ENCODE assay signal across 29 cellular contexts in genomic region chr5:109826-110225, GRCh38. TPM values are rescaled to one million over a fixed set of nuclear protein-coding genes. Genes with fewer than 3 reads are reported as not detected.
"Had no signal": no experiment of that assay in that cellular context is flagged by ENCODE, and none has a peak within 500 bp of the region (broad histone marks: within the 10 kb centered on the region; RNA-seq: fewer than 3 reads in every experiment).

No MANE protein-coding gene starts in this region.

- H3K27me3 ChIP-seq: adrenal gland, foreskin keratinocyte, neutrophil, upper lobe of left lung had no signal

- H3K27me3 Mint-ChIP-seq: activated CD4-positive, alpha-beta T cell treated with anti-CD3 and anti-CD28 coated beads for 36 hours; activated naive CD8-positive, alpha-beta T cell treated with anti-CD3 and anti-CD28 coated beads for 36 hours; dendritic cell treated with granulocyte-macrophage colony-stimulating factor and Interleukin-4, amounts not matched to agents 40 ng/mL and 50 ng/mL, for 4 days had no signal

- H3K9me3 Mint-ChIP-seq: activated B cell treated with CpG ODN at 0.5 μM for 24 hours; activated naive CD4-positive, alpha-beta T cell treated with anti-CD3 and anti-CD28 coated beads for 36 hours; activated naive CD8-positive, alpha-beta T cell treated with anti-CD3 and anti-CD28 coated beads for 36 hours; dendritic cell treated with granulocyte-macrophage colony-stimulating factor and Interleukin-4, amounts not matched to agents 40 ng/mL and 50 ng/mL, for 4 days; endodermal cell; natural killer cell had no signal

- H3K4me3 Mint-ChIP-seq: activated B cell treated with CpG ODN at 0.5 μM for 24 hours; activated CD4-positive, alpha-beta T cell treated with anti-CD3 and anti-CD28 coated beads for 36 hours; activated naive CD4-positive, alpha-beta T cell treated with anti-CD3 and anti-CD28 coated beads for 36 hours; activated naive CD8-positive, alpha-beta T cell treated with anti-CD3 and anti-CD28 coated beads for 36 hours; brain; central memory CD8-positive, alpha-beta T cell; dendritic cell treated with granulocyte-macrophage colony-stimulating factor and Interleukin-4, amounts not matched to agents 40 ng/mL and 50 ng/mL, for 4 days; endodermal cell; natural killer cell had no signal

- H3K4me1 Mint-ChIP-seq: activated B cell treated with CpG ODN at 0.5 μM for 24 hours; activated CD4-positive, alpha-beta T cell treated with anti-CD3 and anti-CD28 coated beads for 36 hours; activated naive CD8-positive, alpha-beta T cell treated with anti-CD3 and anti-CD28 coated beads for 36 hours; central memory CD8-positive, alpha-beta T cell; natural killer cell had no signal

- DNase-seq: activated B cell treated with CpG ODN at 0.5 μM for 24 hours; activated CD4-positive, alpha-beta T cell treated with anti-CD3 and anti-CD28 coated beads for 36 hours; activated effector memory CD4-positive, alpha-beta T cell treated with anti-CD3 and anti-CD28 coated beads, Interleukin-2, amount 50 U/mL, for 16 hours; activated naive CD4-positive, alpha-beta T cell treated with anti-CD3 and anti-CD28 coated beads for 36 hours; activated naive CD8-positive, alpha-beta T cell treated with anti-CD3 and anti-CD28 coated beads for 36 hours; activated T-cell treated with anti-CD3 and anti-CD28 coated beads for 4 hours; adrenal gland; aorta; endodermal cell; foreskin keratinocyte; heart right ventricle; kidney glomerular epithelial cell; lower lobe of right lung; mesendoderm; natural killer cell; stimulated activated CD4-positive, alpha-beta T cell treated with anti-CD3 and anti-CD28 coated beads, Interleukin-12 subunit alpha, Interleukin-12 subunit beta, amount 100 ng/mL, for 4 hours; stimulated activated CD4-positive, alpha-beta T cell treated with anti-CD3 and anti-CD28 coated beads, Interleukin-4, amount 100 ng/mL, for 1 hour; stimulated activated naive CD8-positive, alpha-beta T cell treated with anti-CD3 and anti-CD28 coated beads, Interleukin-15, Interleukin-2, amounts not matched to agents 100 U/mL and 50 U/mL, for 24 hours; T-helper 2 cell had no signal

- H3K36me3 ChIP-seq: adrenal gland, esophagus muscularis mucosa, heart right ventricle, lower lobe of right lung, neutrophil, thoracic aorta, upper lobe of left lung had no signal

- H3K4me3 ChIP-seq: adrenal gland, esophagus muscularis mucosa, heart right ventricle, lower lobe of right lung, skin epidermis, thoracic aorta, upper lobe of left lung had no signal

- H3K27ac Mint-ChIP-seq: activated B cell treated with CpG ODN at 0.5 μM for 24 hours; activated CD4-positive, alpha-beta T cell treated with anti-CD3 and anti-CD28 coated beads for 36 hours; activated naive CD4-positive, alpha-beta T cell treated with anti-CD3 and anti-CD28 coated beads for 36 hours; activated naive CD8-positive, alpha-beta T cell treated with anti-CD3 and anti-CD28 coated beads for 36 hours; brain; dendritic cell treated with granulocyte-macrophage colony-stimulating factor and Interleukin-4, amounts not matched to agents 40 ng/mL and 50 ng/mL, for 4 days; endodermal cell; natural killer cell had no signal

- H3K4me1 ChIP-seq: adrenal gland, esophagus muscularis mucosa, foreskin keratinocyte, heart right ventricle, lower lobe of right lung, upper lobe of left lung had no signal

- ATAC-seq: activated CD4-positive, alpha-beta T cell treated with anti-CD3 and anti-CD28 coated beads for 36 hours; foreskin keratinocyte; heart right ventricle; left lobe of liver; lower lobe of right lung; natural killer cell; sciatic nerve; stimulated activated naive CD8-positive, alpha-beta T cell treated with anti-CD3 and anti-CD28 coated beads, Interleukin-15, Interleukin-2, amounts not matched to agents 100 U/mL and 50 U/mL, for 24 hours had no signal

- H3K36me3 Mint-ChIP-seq: activated naive CD8-positive, alpha-beta T cell treated with anti-CD3 and anti-CD28 coated beads for 36 hours; natural killer cell had no signal

- H3K9me3 ChIP-seq: adrenal gland, esophagus muscularis mucosa, heart right ventricle, lower lobe of right lung, neutrophil, thoracic aorta, upper lobe of left lung had no signal

- H3K27ac ChIP-seq: adrenal gland, esophagus muscularis mucosa, foreskin keratinocyte, heart right ventricle, lower lobe of right lung, neutrophil, skin epidermis, thoracic aorta, upper lobe of left lung had no signal

RNA-seq across cellular contexts. Expression of gene PLEKHG4B, which starts 17.9 kb away (rescaled TPM):
- total RNA-seq: activated B cell treated with CpG ODN at 0.5 μM for 24 hours; activated naive CD4-positive, alpha-beta T cell treated with anti-CD3 and anti-CD28 coated beads for 36 hours; foreskin keratinocyte had no signal
- polyA plus RNA-seq: foreskin keratinocyte had no signal
